In genomic region chr9:131608469-131609115, GRCh38 we compare ENCODE assay signal across 1 cellular context.
TF ChIP-seq lines count a peak whose summit lies in the region.

No MANE protein-coding gene starts in this region.

TF ChIP-seq in HepG2, 621 proteins besides CTCF, POLR2A, EP300 and RAD21 (continued from another document):
- TF ChIP-seq TFE3 (CRISPR knock-in tag; IDR thresholded peaks at IDR 0.05): no peak
- peak; percentile 75 for TF ChIP-seq ZFX (CRISPR knock-in tag; IDR thresholded peaks at IDR 0.05; ENCODE audit: low read depth)
- TF ChIP-seq SAP130 (CRISPR knock-in tag; IDR thresholded peaks at IDR 0.05; ENCODE audit: low read depth): peak; percentile 38; the same call in 1 of the 2 replicates
- TF ChIP-seq PAX8 (CRISPR knock-in tag; IDR thresholded peaks at IDR 0.05; ENCODE audit: borderline replicate concordance): no peak
- 0 out of 2 replicates have a peak, but pooled peaks have one; percentile 10 for TF ChIP-seq HDAC2 (CRISPR knock-in tag; IDR thresholded peaks at IDR 0.05)
- TF ChIP-seq BRD4 (CRISPR knock-in tag; IDR thresholded peaks at IDR 0.05): 0 out of 2 replicates have a peak, but pooled peaks have one; percentile 25
- peak; percentile 53 for TF ChIP-seq FOSL2 (CRISPR knock-in tag; IDR thresholded peaks at IDR 0.05)
- TF ChIP-seq HMG20A (CRISPR knock-in tag; IDR thresholded peaks at IDR 0.05; ENCODE audit: borderline replicate concordance): peak; percentile 13; the same call in 1 of the 2 replicates
- TF ChIP-seq ZNF547 (CRISPR knock-in tag; IDR thresholded peaks at IDR 0.05): no peak
- no peak for TF ChIP-seq ZNF549 (CRISPR knock-in tag; IDR thresholded peaks at IDR 0.05)
- TF ChIP-seq ATAD3A (CRISPR knock-in tag; IDR thresholded peaks at IDR 0.05): no peak
- TF ChIP-seq ERF (CRISPR knock-in tag; IDR thresholded peaks at IDR 0.05): no peak
- no peak for TF ChIP-seq THAP11 (CRISPR knock-in tag; IDR thresholded peaks at IDR 0.05)
- TF ChIP-seq TFAP4 (IDR thresholded peaks at IDR 0.05; ENCODE audit: borderline replicate concordance, low read depth): peak; percentile 41; the same call in 1 of the 2 replicates
- TF ChIP-seq ZNF691 (CRISPR knock-in tag; IDR thresholded peaks at IDR 0.05; ENCODE audit: borderline replicate concordance, low read depth): 0 out of 2 replicates have a peak, but pooled peaks have one; percentile 14
- TF ChIP-seq ZNF687 (CRISPR knock-in tag; IDR thresholded peaks at IDR 0.05): peak; percentile 88
- TF ChIP-seq BHLHE40 (IDR thresholded peaks at IDR 0.05; ENCODE audit: low read length): peak; percentile 82
- 0 out of 2 replicates have a peak, but pooled peaks have one; percentile 41 for TF ChIP-seq ARID5B (CRISPR knock-in tag; IDR thresholded peaks at IDR 0.05)
- no peak for TF ChIP-seq ZNF597 (CRISPR knock-in tag; IDR thresholded peaks at IDR 0.05)
- peak; percentile 2; the same call in 1 of the 2 replicates for TF ChIP-seq ZNF501 (CRISPR knock-in tag; IDR thresholded peaks at IDR 0.05)
- TF ChIP-seq SOX5 (CRISPR knock-in tag; IDR thresholded peaks at IDR 0.05; ENCODE audit: borderline replicate concordance): peak; percentile 47; the same call in 1 of the 2 replicates
- TF ChIP-seq ELK4 (CRISPR knock-in tag; IDR thresholded peaks at IDR 0.05; ENCODE audit: borderline replicate concordance): no peak
- TF ChIP-seq BCL6 (CRISPR knock-in tag; IDR thresholded peaks at IDR 0.05): 0 out of 2 replicates have a peak, but pooled peaks have one; percentile 8
- TF ChIP-seq DMTF1 (CRISPR knock-in tag; IDR thresholded peaks at IDR 0.05): no peak
- no peak for TF ChIP-seq IKZF5 (CRISPR knock-in tag; IDR thresholded peaks at IDR 0.05)
- TF ChIP-seq ZNF496 (CRISPR knock-in tag; IDR thresholded peaks at IDR 0.05; ENCODE audit: insufficient replicate concordance): no peak
- no peak for TF ChIP-seq ZSCAN25 (CRISPR knock-in tag; IDR thresholded peaks at IDR 0.05)
- TF ChIP-seq KLF6 (CRISPR knock-in tag; IDR thresholded peaks at IDR 0.05): no peak
- TF ChIP-seq TEAD3 (CRISPR knock-in tag; optimal IDR thresholded peaks at IDR 0.05; ENCODE audit: borderline replicate concordance): peak; percentile 98
- no peak for TF ChIP-seq CENPT (CRISPR knock-in tag; IDR thresholded peaks at IDR 0.05; ENCODE audit: low read depth)
- no peak for TF ChIP-seq ZSCAN30 (CRISPR knock-in tag; IDR thresholded peaks at IDR 0.05)
- TF ChIP-seq SALL2 (CRISPR knock-in tag; IDR thresholded peaks at IDR 0.05): no peak
- 0 out of 2 replicates have a peak, but pooled peaks have one; percentile 36 for TF ChIP-seq HNRNPL (IDR thresholded peaks at IDR 0.05; ENCODE audit: low read depth, low read length)
- 0 out of 2 replicates have a peak, but pooled peaks have one; percentile 46 for TF ChIP-seq ZNF136 (CRISPR knock-in tag; IDR thresholded peaks at IDR 0.05; ENCODE audit: low read depth)
- no peak for TF ChIP-seq SOX13 (IDR thresholded peaks at IDR 0.05)
- peak in 1 of 2 experiments; percentile 29; a peak in 1 of 4 replicates for TF ChIP-seq SOX13 (CRISPR knock-in tag; conservative IDR thresholded peaks at IDR 0.05 in 1 of 2, IDR thresholded peaks at IDR 0.05 in 1 of 2)
- no peak for TF ChIP-seq EZH2 (conservative IDR thresholded peaks at IDR 0.05; ENCODE audit: low read depth, low read length)
- 0 out of 2 replicates have a peak, but pooled peaks have one; percentile 27 for TF ChIP-seq PRDM10 (CRISPR knock-in tag; IDR thresholded peaks at IDR 0.05; ENCODE audit: low read depth)
